In genomic region chr1:202012544-202013478, GRCh38 we compare ENCODE assay signal across 15 cellular contexts. TPM values are rescaled to one million over a fixed set of nuclear protein-coding genes. Genes with fewer than 3 reads are reported as not detected.
A peak's percentile ranks its signal among the peaks of the same experiment; 100 is the strongest.
DNase-seq lines count a peak whose midpoint lies in the region; ATAC-seq and TF ChIP-seq lines count a peak whose summit lies in the region.
"Had no signal": no experiment of that assay in that cellular context is flagged by ENCODE, and none has a peak within 500 bp of the region (broad histone marks: within the 10 kb centered on the region; RNA-seq: fewer than 3 reads in every experiment).

No MANE protein-coding gene starts in this region.

- H3K27ac Mint-ChIP-seq in mesothelial cell of epicardium (peak overlapping the region; percentile 53), type B pancreatic cell (peak overlapping the region; percentile 77)
- H3K27ac Mint-ChIP-seq: activated CD4-positive, alpha-beta T cell treated with anti-CD3 and anti-CD28 coated beads, Interleukin-2, amount 10 ng/mL, durations not matched to agents 24 days and 14 days had no signal

- H3K4me3 Mint-ChIP-seq in mesothelial cell of epicardium (peak overlapping the region; percentile 92), type B pancreatic cell (peak overlapping the region; percentile 96)
- H3K4me3 Mint-ChIP-seq: activated CD4-positive, alpha-beta T cell treated with anti-CD3 and anti-CD28 coated beads, Interleukin-2, amount 10 ng/mL, durations not matched to agents 24 days and 14 days had no signal

- H3K27me3 Mint-ChIP-seq in mesothelial cell of epicardium (ENCODE audit: low read depth) (no peaks in the 10 kb centered on the region), type B pancreatic cell (peaks cover 3% of the 10 kb centered on the region)

- DNase-seq in NCI-H2029 treated with DMSO at 0.1 percent for 48 hours (lab: John Stamatoyannopoulos, UW) = peak; percentile 37
- no peak for DNase-seq in epithelial cell of prostate (ENCODE audit: low read depth, low spot score)
- no peak for DNase-seq in mesothelial cell of epicardium (ENCODE audit: low spot score in 2 of 2, unreplicated experiment in 2 of 2)
- no peak for DNase-seq in type B pancreatic cell (ENCODE audit: extremely low spot score, unreplicated experiment)
- no peak for DNase-seq in GOT3 (lab: John Stamatoyannopoulos, UW)
- DNase-seq: activated CD4-positive, alpha-beta T cell treated with anti-CD3 and anti-CD28 coated beads, Interleukin-2, amount 10 ng/mL, durations not matched to agents 24 days and 14 days; activated CD8-positive, alpha-beta memory T cell treated with anti-CD3 and anti-CD28 coated beads, Interleukin-2, amount 50 U/mL, for 4 hours; activated naive CD4-positive, alpha-beta T cell treated with Interleukin-2 at 50 U/mL for 16 hours; BE2C; GM23248; KBM-7 had no signal

- H3K4me1 Mint-ChIP-seq in mesothelial cell of epicardium = peaks cover 82% of the 10 kb centered on the region
- H3K4me1 Mint-ChIP-seq in type B pancreatic cell (ENCODE audit: unreplicated experiment) = peaks cover 26% of the 10 kb centered on the region

- no peaks in the 10 kb centered on the region for H3K9me3 Mint-ChIP-seq in mesothelial cell of epicardium
- no peaks in the 10 kb centered on the region for H3K9me3 Mint-ChIP-seq in type B pancreatic cell
- H3K9me3 Mint-ChIP-seq: activated CD4-positive, alpha-beta T cell treated with anti-CD3 and anti-CD28 coated beads, Interleukin-2, amount 10 ng/mL, durations not matched to agents 24 days and 14 days had no signal

- peak overlapping the region; percentile 76 for H3K27ac ChIP-seq in epithelial cell of prostate
- H3K27ac ChIP-seq: ascending aorta, GM23248, right atrium auricular region had no signal

- ATAC-seq in GM19467 (IDR thresholded peaks at IDR 0.05; ENCODE audit: unreplicated experiment) (no peak), HG02759 (IDR thresholded peaks at IDR 0.05; ENCODE audit: unreplicated experiment) (no peak)

- peaks cover 12% of the 10 kb centered on the region for H3K36me3 Mint-ChIP-seq in mesothelial cell of epicardium
- peaks cover 22% of the 10 kb centered on the region for H3K36me3 Mint-ChIP-seq in type B pancreatic cell

- TF ChIP-seq CTCF in mesothelial cell of epicardium (IDR thresholded peaks at IDR 0.05; ENCODE audit: unreplicated experiment) (no peak), type B pancreatic cell (conservative IDR thresholded peaks at IDR 0.05) (no peak)

RNA-seq across cellular contexts. Expression of gene ELF3, which starts 2.4 kb away (rescaled TPM):
- total RNA-seq in mesothelial cell of epicardium (111 to 112 TPM (median 112 TPM) in 3 replicates), type B pancreatic cell (ENCODE audit: low replicate concordance) (237 and 498 TPM in 2 replicates)
- total RNA-seq: GM23248 had no signal

RNA-seq across cellular contexts. Expression of gene RNPEP, which starts 30.4 kb away (rescaled TPM):
- 76.6 to 84.3 TPM (median 79.3 TPM) in 3 replicates for total RNA-seq in mesothelial cell of epicardium
- total RNA-seq in type B pancreatic cell (ENCODE audit: low replicate concordance) = 57.3 and 63.9 TPM in 2 replicates

RNA-seq across cellular contexts. Expression of gene TIMM17A, which starts 57.5 kb away (rescaled TPM):
- total RNA-seq in mesothelial cell of epicardium (42.6 to 46.5 TPM (median 46.3 TPM) in 3 replicates), type B pancreatic cell (ENCODE audit: low replicate concordance) (50.2 and 53.0 TPM in 2 replicates)
